12 cellular contexts compared by ENCODE assay signal in the genomic region with DNA sequence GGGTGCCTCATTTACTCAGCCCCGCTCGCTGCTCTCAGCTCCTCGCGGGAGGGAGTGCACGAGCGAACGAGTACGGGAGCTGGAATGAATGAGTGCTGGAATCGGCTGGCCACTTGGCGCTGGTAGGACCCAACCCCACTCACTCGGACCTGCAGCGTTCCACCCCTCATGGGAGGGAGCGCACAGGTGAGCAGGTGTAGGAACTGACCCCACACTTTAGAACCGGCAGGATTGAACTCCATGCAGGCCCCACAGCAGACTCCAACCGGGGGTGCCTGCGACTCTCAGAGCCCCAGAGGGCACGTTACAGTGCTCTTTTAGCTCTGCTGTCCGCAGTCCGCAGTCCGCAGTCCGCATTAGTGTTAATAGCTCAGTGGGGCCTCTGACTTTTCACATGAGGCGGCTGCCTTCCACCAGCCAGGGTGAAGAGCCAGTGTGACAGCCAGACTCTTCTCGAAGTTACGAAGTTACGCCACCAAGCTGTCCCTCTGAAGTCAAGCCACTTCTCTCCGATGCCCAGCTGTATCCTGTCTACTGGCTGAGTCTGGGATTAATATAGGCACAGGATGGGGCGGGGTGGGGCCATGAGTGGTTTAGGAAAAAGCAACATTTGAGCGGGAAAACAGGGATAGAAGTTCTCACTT.
A peak's percentile ranks its signal among the peaks of the same experiment; 100 is the strongest.
DNase-seq lines count a peak whose midpoint lies in the region; ATAC-seq, FAIRE-seq and TF ChIP-seq lines count a peak whose summit lies in the region.
"Had no signal": no experiment of that assay in that cellular context is flagged by ENCODE, and none has a peak within 500 bp of the region (broad histone marks: within the 10 kb centered on the region; RNA-seq: fewer than 3 reads in every experiment).

No MANE protein-coding gene starts in this region.

- H3K27me3 ChIP-seq in HUES48 (ENCODE audit: control insufficient read depth, insufficient read depth, low read length): peaks cover 12% of the 10 kb centered on the region
- no peaks in the 10 kb centered on the region for H3K27me3 ChIP-seq in H1 (replicated peaks in 1 of 4; ENCODE audit: control insufficient read depth in 3 of 4, extremely low read depth in 1 of 4, insufficient read depth in 3 of 4, low read length in 3 of 4)

- peaks cover 23% of the 10 kb centered on the region for H3K27me3 Mint-ChIP-seq in progenitor cell of endocrine pancreas
- H3K27me3 Mint-ChIP-seq in effector memory CD8-positive, alpha-beta T cell: peaks cover 21 to 22% of the 10 kb centered on the region in 2 donors
- H3K27me3 Mint-ChIP-seq: activated B cell treated with CpG ODN at 0.5 μM for 24 hours had no signal

- peak overlapping the region; percentile 78; the same call in 1 of the 2 replicates for H2AFZ ChIP-seq in H1 (ENCODE audit: low read length)

- no peak overlapping the region; the same call in 1 of the 2 replicates for H3K18ac ChIP-seq in H1 (ENCODE audit: extremely low read depth, low read length)

- H3K4me2 ChIP-seq in H1 (ENCODE audit: insufficient read depth in 1 of 2, low read depth in 2 of 2, low read length in 2 of 2): peak overlapping the region; percentile 69 to 80

- no peaks in the 10 kb centered on the region for H3K9me3 ChIP-seq in HUES48 (ENCODE audit: control insufficient read depth, insufficient read depth, low read length)
- no peaks in the 10 kb centered on the region for H3K9me3 ChIP-seq in H1 (ENCODE audit: insufficient read depth in 2 of 2, low read depth in 1 of 2, low read length in 1 of 2)

- H3K79me1 ChIP-seq in H1 (ENCODE audit: low read depth, low read length): no peaks in the 10 kb centered on the region

- H2BK12ac ChIP-seq in H1 (ENCODE audit: low read depth, low read length): no peak overlapping the region

- H2BK15ac ChIP-seq in H1 (ENCODE audit: low read length): no peak overlapping the region

- no peak overlapping the region for H2BK5ac ChIP-seq in H1 (ENCODE audit: low read depth, low read length)

- no peak for TF ChIP-seq RAD21 in H1 (IDR thresholded peaks at IDR 0.05 in 1 of 2, conservative IDR thresholded peaks at IDR 0.05 in 1 of 2; ENCODE audit: low read depth in 2 of 2, low read length in 2 of 2)

- TF ChIP-seq POLR2A in H1 (IDR thresholded peaks at IDR 0.05; ENCODE audit: control extremely low read depth in 1 of 2, low read depth in 2 of 2, low read length in 2 of 2): no peak

- no peak overlapping the region for H3K14ac ChIP-seq in H1 (ENCODE audit: insufficient read length)

- H2AK5ac ChIP-seq in H1 (ENCODE audit: low read depth, low read length): no peak overlapping the region

- H2BK20ac ChIP-seq in H1 (ENCODE audit: low read length): no peak overlapping the region

- H4K91ac ChIP-seq in H1 (replicated peaks; ENCODE audit: insufficient read length, low read length): no peak overlapping the region

- no peak for TF ChIP-seq EP300 in H1 (IDR thresholded peaks at IDR 0.05; ENCODE audit: borderline replicate concordance in 1 of 2, low read depth in 2 of 2, low read length in 2 of 2)

- H3K23ac ChIP-seq in H1 (ENCODE audit: insufficient read length): no peak overlapping the region

- no peak overlapping the region for H2BK120ac ChIP-seq in H1 (replicated peaks; ENCODE audit: low read depth, low read length)

- peak overlapping the region; percentile 31; the same call in 1 of the 2 replicates for H4K8ac ChIP-seq in H1 (ENCODE audit: extremely low read depth, insufficient read depth, low read length)

- no peak for FAIRE-seq in H1 (lab: Jason Lieb, UNC)

- H3K27ac ChIP-seq in HUES48 (ENCODE audit: low read depth, low read length) (no peak overlapping the region), H1 (ENCODE audit: low read depth, low read length) (no peak overlapping the region)

- ATAC-seq in GM19463 (IDR thresholded peaks at IDR 0.05; ENCODE audit: unreplicated experiment): no peak
- ATAC-seq in effector memory CD8-positive, alpha-beta T cell (replicated peaks): no peak

- 14% methylated on average over 28 of the region's 28 CpGs; no CpG with 5 or more reads in 1 of the 2 experiments for WGBS in H1 (ENCODE audit: extremely low coverage in 1 of 2, insufficient coverage in 1 of 2, insufficient read length in 1 of 2, insufficient replicate concordance in 2 of 2, low coverage in 1 of 2, low lambda C conversion rate in 2 of 2, missing lambda C conversion rate in 1 of 2), 2 experiments

- peak overlapping the region; percentile 64 for H3K4me3 Mint-ChIP-seq in progenitor cell of endocrine pancreas (ENCODE audit: low read depth)
- no peak overlapping the region for H3K4me3 Mint-ChIP-seq in effector memory CD8-positive, alpha-beta T cell
- H3K4me3 Mint-ChIP-seq: activated B cell treated with CpG ODN at 0.5 μM for 24 hours had no signal

- no peak overlapping the region for H3K27ac Mint-ChIP-seq in progenitor cell of endocrine pancreas
- H3K27ac Mint-ChIP-seq in effector memory CD8-positive, alpha-beta T cell: no peak overlapping the region
- H3K27ac Mint-ChIP-seq: activated B cell treated with CpG ODN at 0.5 μM for 24 hours had no signal

- peak overlapping the region; percentile 62 for H3K4me3 ChIP-seq in HUES48 (ENCODE audit: low read depth, low read length)
- H3K4me3 ChIP-seq in H1 (ENCODE audit: extremely low read depth in 1 of 4, insufficient read depth in 2 of 4, low read depth in 3 of 4, low read length in 4 of 4): peak overlapping the region; percentile 6 to 56 (median 38); a peak in 7 of 8 replicates

- H3K9ac ChIP-seq in HUES48 (ENCODE audit: low read depth, low read length): no peak overlapping the region
- no peak overlapping the region; a peak in 1 of 7 replicates for H3K9ac ChIP-seq in H1 (replicated peaks in 1 of 4; ENCODE audit: extremely low read depth in 1 of 4, low read depth in 3 of 4, low read length in 3 of 4)

- peaks cover under 1% of the 10 kb centered on the region for H3K9me3 Mint-ChIP-seq in progenitor cell of endocrine pancreas (ENCODE audit: low read depth)
- H3K9me3 Mint-ChIP-seq in effector memory CD8-positive, alpha-beta T cell: no peaks in the 10 kb centered on the region

- POLR2A ChIA-PET in H1 (lab: Charles Lee; ENCODE audit: partially characterized antibody): no interaction called here

- H3K4ac ChIP-seq in H1 (replicated peaks; ENCODE audit: insufficient read length, low read depth, low read length): no peak overlapping the region

- peak in 1 of 2 experiments; percentile 61 for DNase-seq in H1 (ENCODE audit: low read depth in 1 of 2, low spot score in 2 of 2)
- peak; percentile 72 for DNase-seq in islet precursor cell
- DNase-seq in progenitor cell of endocrine pancreas (ENCODE audit: low spot score, unreplicated experiment): no peak
- DNase-seq in stimulated activated CD4-positive, alpha-beta T cell treated with anti-CD3 and anti-CD28 coated beads, Interleukin-4, amount 100 ng/mL, for 4 hours: no peak
- DNase-seq in activated CD4-positive, CD25-positive, alpha-beta regulatory T cell treated with anti-CD3 and anti-CD28 coated beads, Interleukin-2, amount 50 U/mL, for 72 hours: no peak
- no peak for DNase-seq in effector memory CD8-positive, alpha-beta T cell
- DNase-seq: activated B cell treated with CpG ODN at 0.5 μM for 24 hours; effector memory CD4-positive, alpha-beta T cell; GOT3; NCI-H146 had no signal

- H3K36me3 ChIP-seq in HUES48 (ENCODE audit: control insufficient read depth, insufficient read depth, low read length) (no peaks in the 10 kb centered on the region), H1 (ENCODE audit: control insufficient read depth in 2 of 4, insufficient read depth in 4 of 4, low read length in 3 of 4) (no peaks in the 10 kb centered on the region)

- H3K4me1 ChIP-seq in HUES48 (ENCODE audit: control insufficient read depth, insufficient read depth, low read length) (0 out of 2 replicates have a peak, but pooled peaks cover 5% of the 10 kb centered on the region), H1 (replicated peaks in 1 of 4; ENCODE audit: control insufficient read depth in 3 of 4, insufficient read depth in 4 of 4, low read length in 3 of 4) (peaks cover 0 to 7% (median 1%) of the 10 kb centered on the region in 4 experiments; a peak in 2 of 7 replicates)

- no peaks in the 10 kb centered on the region for H3K36me3 Mint-ChIP-seq in progenitor cell of endocrine pancreas (ENCODE audit: insufficient read depth)
- H3K36me3 Mint-ChIP-seq in effector memory CD8-positive, alpha-beta T cell (ENCODE audit: insufficient read depth): no peaks in the 10 kb centered on the region

- TF ChIP-seq CTCF in H1 (IDR thresholded peaks at IDR 0.05; ENCODE audit: control extremely low read depth in 1 of 3, insufficient read depth in 1 of 3, low read depth in 1 of 3, low read length in 3 of 3) (no peak), progenitor cell of endocrine pancreas (IDR thresholded peaks at IDR 0.05; ENCODE audit: unreplicated experiment) (no peak)

- H3K23me2 ChIP-seq in H1 (ENCODE audit: low read depth, low read length): peaks cover 4% of the 10 kb centered on the region; the same call in 1 of the 2 replicates

- CTCF ChIA-PET in H1 (lab: Charles Lee; ENCODE audit: partially characterized antibody): interaction anchor here (1.9 kb wide), 1 partner anchor 8 kb away, joined by 10 read pairs; no protein-coding TSS in a partner anchor

- H4K20me1 ChIP-seq in H1 (replicated peaks in 1 of 2; ENCODE audit: control insufficient read depth in 1 of 2, insufficient read depth in 2 of 2, low read length in 2 of 2): no peaks in the 10 kb centered on the region

- no peak overlapping the region for H4K5ac ChIP-seq in H1 (ENCODE audit: insufficient read length, low read depth, low read length)

- H3K79me2 ChIP-seq in H1 (ENCODE audit: control insufficient read depth in 1 of 2, insufficient read depth in 2 of 2, low read length in 2 of 2): no peaks in the 10 kb centered on the region

- H3K56ac ChIP-seq in H1 (replicated peaks; ENCODE audit: insufficient read length, low read depth, low read length): no peak overlapping the region

- no peaks in the 10 kb centered on the region for H3K4me1 Mint-ChIP-seq in progenitor cell of endocrine pancreas (ENCODE audit: low read depth)
- H3K4me1 Mint-ChIP-seq in effector memory CD8-positive, alpha-beta T cell (ENCODE audit: low read depth in 2 of 2): no peaks in the 10 kb centered on the region

TF ChIP-seq in H1, 55 proteins besides CTCF, POLR2A, EP300 and RAD21 (continues in another document):
- TF ChIP-seq HDAC2 (IDR thresholded peaks at IDR 0.05; ENCODE audit: borderline replicate concordance in 1 of 2, low read depth in 2 of 2, low read length in 2 of 2) (peak in 1 of 2 experiments; percentile 44; a peak in 1 of 4 replicates), ASH2L (IDR thresholded peaks at IDR 0.05; ENCODE audit: low read length) (peak; percentile 76), NANOG (IDR thresholded peaks at IDR 0.05; ENCODE audit: insufficient read depth, low read depth, low read length, poor library complexity, severe bottlenecking) (no peak), KDM4A (IDR thresholded peaks at IDR 0.05; ENCODE audit: low read depth, low read length, severe bottlenecking) (peak; percentile 66)
- TF ChIP-seq, protein P1, sequence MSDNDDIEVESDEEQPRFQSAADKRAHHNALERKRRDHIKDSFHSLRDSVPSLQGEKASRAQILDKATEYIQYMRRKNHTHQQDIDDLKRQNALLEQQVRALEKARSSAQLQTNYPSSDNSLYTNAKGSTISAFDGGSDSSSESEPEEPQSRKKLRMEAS (IDR thresholded peaks at IDR 0.05): peak; percentile 48; the same call in 1 of the 2 replicates
